8 cellular contexts compared by ENCODE assay signal in the genomic region with DNA sequence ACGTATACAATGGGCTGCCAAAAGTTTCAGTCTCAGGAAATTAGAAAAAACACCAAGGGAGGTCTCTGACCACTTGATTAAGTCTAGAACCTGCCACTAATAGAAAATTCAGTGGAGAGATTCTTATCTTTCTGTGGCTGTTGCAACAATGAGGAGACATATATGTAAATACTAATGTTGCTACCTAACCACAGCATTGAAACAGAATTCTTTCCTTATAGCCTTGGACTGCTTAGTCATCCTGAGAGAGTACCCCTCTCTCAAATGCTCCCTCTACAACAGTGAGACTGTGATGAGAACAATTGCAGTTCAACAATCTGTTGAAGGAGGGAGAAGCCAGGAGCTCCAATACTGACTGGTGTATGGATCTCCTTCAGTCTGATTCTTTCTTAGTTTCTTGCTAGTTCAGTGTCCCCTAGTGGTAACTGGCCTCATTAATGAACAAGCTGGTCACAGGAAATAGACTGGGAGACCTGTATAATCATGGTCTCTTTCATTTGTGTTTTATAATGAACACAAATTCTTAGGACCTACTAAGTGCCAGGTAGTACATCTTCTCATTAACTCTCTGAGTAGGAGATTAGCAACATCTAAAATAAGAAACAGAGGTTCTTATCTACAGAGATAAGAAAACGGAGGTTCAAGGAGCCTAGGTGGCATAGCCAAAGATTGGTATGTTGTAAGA.
DNase-seq lines count a peak whose midpoint lies in the region; ATAC-seq, FAIRE-seq and TF ChIP-seq lines count a peak whose summit lies in the region.

No MANE protein-coding gene starts in this region.

- no peaks in the 10 kb centered on the region for H3K9me3 Mint-ChIP-seq in neural crest cell

- H3K27me3 Mint-ChIP-seq in neural crest cell (ENCODE audit: low read depth) = no peaks in the 10 kb centered on the region

- no peak overlapping the region for H3K4me3 ChIP-seq in fibroblast of villous mesenchyme (ENCODE audit: low read depth, low read length)

- no peaks in the 10 kb centered on the region for H3K36me3 Mint-ChIP-seq in neural crest cell (ENCODE audit: low read depth)

- DNase-seq in CD1c-positive myeloid dendritic cell (ENCODE audit: extremely low spot score) = peak; percentile 53
- DNase-seq in NCI-H1930 (lab: John Stamatoyannopoulos, UW) = peak; percentile 72 to 83
- peak; percentile 91 for DNase-seq in fibroblast of villous mesenchyme (ENCODE audit: low read depth)
- DNase-seq in neural crest cell (ENCODE audit: low read depth, low spot score) = no peak
- no peak for DNase-seq in NCI-H1694 treated with DMSO at 0.1 percent for 48 hours (lab: John Stamatoyannopoulos, UW)

- H3K27ac Mint-ChIP-seq in neural crest cell (ENCODE audit: unreplicated experiment) = no peak overlapping the region

- no peak overlapping the region for H3K4me3 Mint-ChIP-seq in neural crest cell

- FAIRE-seq in TTC549 (lab: Jason Lieb, UNC) = peak; percentile 99

- peaks cover 36% of the 10 kb centered on the region for H3K4me1 Mint-ChIP-seq in neural crest cell

- peak; percentile 69 for ATAC-seq in GM18858 (IDR thresholded peaks at IDR 0.05; ENCODE audit: unreplicated experiment)
- ATAC-seq in HG02981 (IDR thresholded peaks at IDR 0.05; ENCODE audit: unreplicated experiment) = peak; percentile 78

- TF ChIP-seq CTCF in fibroblast of villous mesenchyme (IDR thresholded peaks at IDR 0.05; ENCODE audit: insufficient read depth, low read depth, low read length) (peak; percentile 86), neural crest cell (conservative IDR thresholded peaks at IDR 0.05) (peak; percentile 73)

Comparison
In these comparisons a context has a peak if more than half of its experiments do, and no peak if none do; other contexts are left out.
1. DNase-seq: peak in CD1c-positive myeloid dendritic cell (single experiment), NCI-H1930 (2 of 2) and fibroblast of villous mesenchyme (single experiment); none in neural crest cell (single experiment) and NCI-H1694 treated with DMSO at 0.1 percent for 48 hours (single experiment).